22 cellular contexts compared by ENCODE assay signal in the genomic region with DNA sequence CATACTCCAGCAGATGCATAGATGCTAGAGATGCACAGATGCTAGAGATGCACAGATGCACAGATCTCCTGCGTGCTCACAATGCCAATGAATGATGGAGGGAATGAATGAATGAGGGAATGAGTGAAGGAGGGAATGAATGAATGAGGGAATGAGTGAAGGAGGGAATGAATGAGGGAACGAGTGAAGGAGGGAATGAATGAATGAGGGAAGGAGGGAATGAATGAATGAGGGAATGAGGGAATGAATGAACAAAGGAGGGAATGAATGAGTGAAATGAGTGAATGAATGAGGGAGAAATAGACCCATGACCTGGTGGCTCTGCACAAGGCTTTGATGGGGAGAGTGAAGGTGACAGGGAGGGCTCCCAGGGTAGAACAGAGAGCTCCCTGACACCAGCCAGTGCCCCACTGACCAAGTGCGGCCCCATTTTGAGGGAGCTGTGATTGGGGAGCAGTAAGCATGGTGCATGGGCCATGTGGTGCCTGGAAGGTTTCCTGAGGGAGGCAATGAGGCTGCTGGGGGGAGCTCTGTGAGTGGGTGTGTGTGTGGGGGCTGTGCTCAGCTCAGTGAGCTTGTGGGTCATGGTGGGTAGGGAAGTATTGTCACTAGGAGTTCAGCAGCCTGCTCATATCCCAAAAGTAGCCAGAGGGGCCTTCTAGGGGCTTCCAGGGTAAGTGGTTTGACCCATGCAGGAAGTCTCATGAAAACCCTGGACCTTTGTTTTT. TPM values are rescaled to one million over a fixed set of nuclear protein-coding genes. Genes with fewer than 3 reads are reported as not detected.
DNase-seq lines count a peak whose midpoint lies in the region; ATAC-seq and TF ChIP-seq lines count a peak whose summit lies in the region.
"Had no signal": no experiment of that assay in that cellular context is flagged by ENCODE, and none has a peak within 500 bp of the region (broad histone marks: within the 10 kb centered on the region; RNA-seq: fewer than 3 reads in every experiment).

No MANE protein-coding gene starts in this region.

- no peak overlapping the region for H3K4me3 Mint-ChIP-seq in activated naive CD8-positive, alpha-beta T cell treated with anti-CD3 and anti-CD28 coated beads, Interleukin-2, amount 50 U/mL, for 24 hours
- no peak overlapping the region for H3K4me3 Mint-ChIP-seq in immature natural killer cell
- H3K4me3 Mint-ChIP-seq: CD8-positive, alpha-beta T cell had no signal

- H3K4me1 ChIP-seq in BLaER1 treated with 17β-estradiol and CSF1 and Interleukin-3, amounts not matched to agents 10 nM and 100 nM = peaks cover 50 to 94% (median 88%) of the 10 kb centered on the region in 10 experiments
- peaks cover 13% of the 10 kb centered on the region for H3K4me1 ChIP-seq in vagina
- H3K4me1 ChIP-seq: SJSA1 had no signal

- intact Hi-C loops in vagina (cut with DNase I) = no loop called here

- H3K27me3 Mint-ChIP-seq in activated naive CD8-positive, alpha-beta T cell treated with anti-CD3 and anti-CD28 coated beads, Interleukin-2, amount 50 U/mL, for 24 hours = no peaks in the 10 kb centered on the region
- H3K27me3 Mint-ChIP-seq in immature natural killer cell (ENCODE audit: low read depth in 3 of 3) = peaks cover 0 to 6% (median 0%) of the 10 kb centered on the region in 3 donors

- TF ChIP-seq CTCF in GM13976 (IDR thresholded peaks at IDR 0.05; ENCODE audit: borderline replicate concordance, control extremely low read depth, extremely low read depth, insufficient read depth, missing control alignments) (no peak), vagina (IDR thresholded peaks at IDR 0.05) (no peak)

- peak overlapping the region in 8 of 11 experiments; percentile 16 to 87 (median 46); a peak in 12 of 22 replicates for H3K27ac ChIP-seq in BLaER1 treated with 17β-estradiol and CSF1 and Interleukin-3, amounts not matched to agents 10 nM and 100 nM
- H3K27ac ChIP-seq in vagina = no peak overlapping the region
- H3K27ac ChIP-seq: BLaER1, KMS-11, SJSA1 had no signal

- H3K36me3 Mint-ChIP-seq in activated naive CD8-positive, alpha-beta T cell treated with anti-CD3 and anti-CD28 coated beads, Interleukin-2, amount 50 U/mL, for 24 hours (ENCODE audit: low read depth) = no peaks in the 10 kb centered on the region
- peaks cover 0 to 4% (median 0%) of the 10 kb centered on the region in 3 donors for H3K36me3 Mint-ChIP-seq in immature natural killer cell
- H3K36me3 Mint-ChIP-seq: CD8-positive, alpha-beta T cell had no signal

- in situ Hi-C loops in GM13976 (cut with MboI; ENCODE audit: low sequenced_read_pairs, unreplicated experiment) = no loop called here

- peak; percentile 12 for ATAC-seq in activated naive CD8-positive, alpha-beta T cell treated with anti-CD3 and anti-CD28 coated beads, Interleukin-2, amount 50 U/mL, for 24 hours
- ATAC-seq: CD8-positive, alpha-beta T cell; Right ventricle myocardium inferior had no signal

- peaks cover 12% of the 10 kb centered on the region for H3K4me1 Mint-ChIP-seq in activated naive CD8-positive, alpha-beta T cell treated with anti-CD3 and anti-CD28 coated beads, Interleukin-2, amount 50 U/mL, for 24 hours
- H3K4me1 Mint-ChIP-seq in immature natural killer cell = peaks cover 8 to 14% of the 10 kb centered on the region in 2 donors

- DNase-seq in GM13976 (ENCODE audit: low spot score) (peak; percentile 11), immature natural killer cell (no peak), NCI-H345 treated with DMSO at 0.1 percent for 48 hours (lab: John Stamatoyannopoulos, UW; ENCODE audit: unreplicated experiment) (no peak), vagina (ENCODE audit: extremely low spot score in 2 of 2) (no peak), NCI-H2227 treated with DMSO at 0.1 percent for 48 hours (lab: John Stamatoyannopoulos, UW) (no peak)
- DNase-seq in activated naive CD8-positive, alpha-beta T cell treated with anti-CD3 and anti-CD28 coated beads, Interleukin-2, amount 50 U/mL, for 24 hours = no peak
- DNase-seq: CD8-positive, alpha-beta T cell; DMS153; NCI-H1105; NCI-H146; NCI-H2029 treated with DMSO at 0.1 percent for 48 hours; NCI-H345; NCI-H524 treated with DMSO at 0.1 percent for 48 hours; NCI-H82 had no signal

- H3K36me3 ChIP-seq in BLaER1 treated with 17β-estradiol and CSF1 and Interleukin-3, amounts not matched to agents 10 nM and 100 nM = peaks cover 0 to 21% (median 0%) of the 10 kb centered on the region in 11 experiments; a peak in 10 of 22 replicates
- H3K36me3 ChIP-seq in vagina = no peaks in the 10 kb centered on the region
- H3K36me3 ChIP-seq: SJSA1 had no signal

- H3K27ac Mint-ChIP-seq in activated naive CD8-positive, alpha-beta T cell treated with anti-CD3 and anti-CD28 coated beads, Interleukin-2, amount 50 U/mL, for 24 hours = no peak overlapping the region
- H3K27ac Mint-ChIP-seq in immature natural killer cell = peak overlapping the region in 4 of 6 donors; percentile 22 to 61 (median 34)
- H3K27ac Mint-ChIP-seq: CD8-positive, alpha-beta T cell had no signal

- no peak for TF ChIP-seq POLR2A in vagina (IDR thresholded peaks at IDR 0.05)

- no peaks in the 10 kb centered on the region for H3K9me3 Mint-ChIP-seq in activated naive CD8-positive, alpha-beta T cell treated with anti-CD3 and anti-CD28 coated beads, Interleukin-2, amount 50 U/mL, for 24 hours
- no peaks in the 10 kb centered on the region for H3K9me3 Mint-ChIP-seq in immature natural killer cell
- H3K9me3 Mint-ChIP-seq: CD8-positive, alpha-beta T cell had no signal

- H3K9me3 ChIP-seq in BLaER1 treated with 17β-estradiol and CSF1 and Interleukin-3, amounts not matched to agents 10 nM and 100 nM (replicated peaks in 1 of 11) = no peaks in the 10 kb centered on the region
- H3K9me3 ChIP-seq in vagina = no peaks in the 10 kb centered on the region
- H3K9me3 ChIP-seq: BLaER1, SJSA1 had no signal

- H4K20me1 ChIP-seq in BLaER1 treated with 17β-estradiol and CSF1 and Interleukin-3, amounts not matched to agents 10 nM and 100 nM = peaks cover 0 to 53% (median 0%) of the 10 kb centered on the region in 11 experiments; a peak in 5 of 22 replicates
- H4K20me1 ChIP-seq: BLaER1 had no signal

- H3K4me3 ChIP-seq in BLaER1 treated with 17β-estradiol and CSF1 and Interleukin-3, amounts not matched to agents 10 nM and 100 nM = no peak overlapping the region
- H3K4me3 ChIP-seq in vagina = no peak overlapping the region
- H3K4me3 ChIP-seq: BLaER1, SJSA1 had no signal

- H3K27me3 ChIP-seq in BLaER1 treated with 17β-estradiol and CSF1 and Interleukin-3, amounts not matched to agents 10 nM and 100 nM = no peaks in the 10 kb centered on the region
- no peaks in the 10 kb centered on the region for H3K27me3 ChIP-seq in vagina
- H3K27me3 ChIP-seq: BLaER1, SJSA1 had no signal

- H3K9ac ChIP-seq in BLaER1 treated with 17β-estradiol and CSF1 and Interleukin-3, amounts not matched to agents 10 nM and 100 nM = peak overlapping the region in 2 of 11 experiments; percentile 7 to 31; a peak in 1 of 22 replicates
- H3K9ac ChIP-seq: BLaER1, KMS-11 had no signal

- H3K4me2 ChIP-seq in BLaER1 treated with 17β-estradiol and CSF1 and Interleukin-3, amounts not matched to agents 10 nM and 100 nM = peak overlapping the region in 10 of 11 experiments; percentile 10 to 88 (median 65); a peak in 16 of 22 replicates
- H3K4me2 ChIP-seq: BLaER1, KMS-11 had no signal

RNA-seq across cellular contexts. Expression of gene SLC27A1, which starts 12.7 kb away (rescaled TPM):
- polyA plus RNA-seq in immature natural killer cell = 10 to 100 TPM in 2 of 3 donors, 1 to 10 TPM in 1; 9.7 to 15.9 (median 15.3) TPM
- total RNA-seq in vagina = 22.1 TPM

RNA-seq across cellular contexts. Expression of gene NXNL1, which starts 22.3 kb away (rescaled TPM):
- not detected for polyA plus RNA-seq in immature natural killer cell
- total RNA-seq in vagina = not detected
- total RNA-seq: A673; CD8-positive, alpha-beta T cell; G401; H4; Right ventricle myocardium inferior; SJSA1 had no signal

RNA-seq across cellular contexts. Expression of gene PGLS, which starts 28.4 kb away (rescaled TPM):
- 100 to 1,000 TPM in 2 of 3 donors, 10 to 100 TPM in 1; 65.3 to 118 (median 107) TPM for polyA plus RNA-seq in immature natural killer cell
- total RNA-seq in vagina = 134 TPM

RNA-seq across cellular contexts. Expression of gene TMEM221, which starts 34.6 kb away (rescaled TPM):
- under 1 TPM in 1 of 3 donors, not detected in 2; 0.24 TPM for polyA plus RNA-seq in immature natural killer cell
- 0.49 TPM for total RNA-seq in vagina
- total RNA-seq: A673; CD8-positive, alpha-beta T cell; Right ventricle myocardium inferior; SJSA1 had no signal
